In genomic region chr9:70477907-70478480, GRCh38 we compare ENCODE assay signal across 19 cellular contexts.
DNase-seq lines count a peak whose midpoint lies in the region; ATAC-seq, FAIRE-seq and TF ChIP-seq lines count a peak whose summit lies in the region.
"Had no signal": no experiment of that assay in that cellular context is flagged by ENCODE, and none has a peak within 500 bp of the region (broad histone marks: within the 10 kb centered on the region; RNA-seq: fewer than 3 reads in every experiment).

No MANE protein-coding gene starts in this region.

- POLR2A ChIA-PET in H1 (lab: Charles Lee; ENCODE audit: partially characterized antibody): no interaction called here

- no peak for FAIRE-seq in H1 (lab: Jason Lieb, UNC)
- FAIRE-seq: A204.1, frontal cortex, islet of Langerhans had no signal

- H3K14ac ChIP-seq in H1 (ENCODE audit: insufficient read length): no peak overlapping the region

- H2BK5ac ChIP-seq in H1 (ENCODE audit: low read depth, low read length): no peak overlapping the region

- no peak overlapping the region for H2BK120ac ChIP-seq in H1 (replicated peaks; ENCODE audit: low read depth, low read length)

- no peaks in the 10 kb centered on the region for H3K23me2 ChIP-seq in H1 (ENCODE audit: low read depth, low read length)

- H3K36me3 ChIP-seq in heart left ventricle (no peaks in the 10 kb centered on the region), H1 (ENCODE audit: control insufficient read depth in 2 of 4, insufficient read depth in 4 of 4, low read length in 3 of 4) (no peaks in the 10 kb centered on the region)

- CTCF ChIA-PET in H1 (lab: Charles Lee; ENCODE audit: partially characterized antibody): interaction anchor here (1.1 to 3.1 kb wide), 3 partner anchors 10 to 124 kb away, joined by 3 to 12 read pairs (median 5); no protein-coding TSS in a partner anchor

- H3K9me3 ChIP-seq in heart left ventricle (no peaks in the 10 kb centered on the region), H1 (ENCODE audit: insufficient read depth in 2 of 2, low read depth in 1 of 2, low read length in 1 of 2) (no peaks in the 10 kb centered on the region)

- no peak overlapping the region for H2BK15ac ChIP-seq in H1 (ENCODE audit: low read length)

- TF ChIP-seq POLR2A in heart left ventricle (IDR thresholded peaks at IDR 0.05) (no peak), H1 (IDR thresholded peaks at IDR 0.05; ENCODE audit: control extremely low read depth in 1 of 2, low read depth in 2 of 2, low read length in 2 of 2) (no peak)

- no peak for TF ChIP-seq EP300 in H1 (IDR thresholded peaks at IDR 0.05; ENCODE audit: borderline replicate concordance in 1 of 2, low read depth in 2 of 2, low read length in 2 of 2)

- no peak overlapping the region for H3K4ac ChIP-seq in H1 (replicated peaks; ENCODE audit: insufficient read length, low read depth, low read length)

- H2AFZ ChIP-seq in H1 (ENCODE audit: low read length): no peak overlapping the region

- DNase-seq in heart left ventricle (no peak), left ventricle myocardium superior (no peak), H1 (ENCODE audit: low read depth in 1 of 2, low spot score in 2 of 2) (no peak), osteocyte (ENCODE audit: extremely low spot score, unreplicated experiment) (no peak), type B pancreatic cell (ENCODE audit: extremely low spot score, unreplicated experiment) (no peak), NCI-H1436 (lab: John Stamatoyannopoulos, UW) (no peak), OCI-M1 (lab: John Stamatoyannopoulos, UW) (no peak)
- DNase-seq: activated CD4-positive, alpha-beta T cell treated with anti-CD3 and anti-CD28 coated beads for 36 hours; amniotic stem cell; naive B cell; NCI-H1417; NCI-H510A treated with DMSO at 0.1 percent for 48 hours; T-helper 1 cell had no signal

- no peak overlapping the region for H4K8ac ChIP-seq in H1 (ENCODE audit: extremely low read depth, insufficient read depth, low read length)

- no peaks in the 10 kb centered on the region for H4K20me1 ChIP-seq in H1 (replicated peaks in 1 of 2; ENCODE audit: control insufficient read depth in 1 of 2, insufficient read depth in 2 of 2, low read length in 2 of 2)

- H3K4me1 Mint-ChIP-seq in osteocyte (ENCODE audit: unreplicated experiment) (peaks cover 68% of the 10 kb centered on the region), type B pancreatic cell (ENCODE audit: unreplicated experiment) (peaks cover 37% of the 10 kb centered on the region)
- H3K4me1 Mint-ChIP-seq: activated CD4-positive, alpha-beta T cell treated with anti-CD3 and anti-CD28 coated beads for 36 hours; stimulated activated memory B cell treated with anti-CD40 and anti-IgM and Interleukin-4, amounts not matched to agents 10 μg/mL and 1 μg/mL and 100 μg/mL, for 72 hours had no signal

- peaks cover 14 to 94% (median 48%) of the 10 kb centered on the region in 12 donors for H3K4me1 ChIP-seq in heart left ventricle
- peaks cover 2 to 14% (median 11%) of the 10 kb centered on the region in 4 experiments for H3K4me1 ChIP-seq in H1 (replicated peaks in 1 of 4; ENCODE audit: control insufficient read depth in 3 of 4, insufficient read depth in 4 of 4, low read length in 3 of 4)

- no peak overlapping the region for H2AK5ac ChIP-seq in H1 (ENCODE audit: low read depth, low read length)

- H3K36me3 Mint-ChIP-seq in osteocyte (ENCODE audit: unreplicated experiment): no peaks in the 10 kb centered on the region
- no peaks in the 10 kb centered on the region for H3K36me3 Mint-ChIP-seq in type B pancreatic cell
- H3K36me3 Mint-ChIP-seq: naive B cell; stimulated activated memory B cell treated with anti-CD40 and anti-IgM and Interleukin-4, amounts not matched to agents 10 μg/mL and 1 μg/mL and 100 μg/mL, for 72 hours had no signal

- H3K4me3 Mint-ChIP-seq in osteocyte (ENCODE audit: unreplicated experiment): peak overlapping the region; percentile 6
- H3K4me3 Mint-ChIP-seq in type B pancreatic cell: no peak overlapping the region
- H3K4me3 Mint-ChIP-seq: activated CD4-positive, alpha-beta T cell treated with anti-CD3 and anti-CD28 coated beads for 36 hours; naive B cell; stimulated activated memory B cell treated with anti-CD40 and anti-IgM and Interleukin-4, amounts not matched to agents 10 μg/mL and 1 μg/mL and 100 μg/mL, for 72 hours had no signal

- H3K23ac ChIP-seq in H1 (ENCODE audit: insufficient read length): no peak overlapping the region

- no peaks in the 10 kb centered on the region for H3K79me2 ChIP-seq in H1 (ENCODE audit: control insufficient read depth in 1 of 2, insufficient read depth in 2 of 2, low read length in 2 of 2)

- H4K91ac ChIP-seq in H1 (replicated peaks; ENCODE audit: insufficient read length, low read length): peak overlapping the region; percentile 50

- H3K27ac Mint-ChIP-seq in osteocyte (ENCODE audit: unreplicated experiment) (peak overlapping the region; percentile 98), type B pancreatic cell (peak overlapping the region; percentile 64)
- H3K27ac Mint-ChIP-seq: stimulated activated memory B cell treated with anti-CD40 and anti-IgM and Interleukin-4, amounts not matched to agents 10 μg/mL and 1 μg/mL and 100 μg/mL, for 72 hours had no signal

- no peak for TF ChIP-seq RAD21 in H1 (IDR thresholded peaks at IDR 0.05 in 1 of 2, conservative IDR thresholded peaks at IDR 0.05 in 1 of 2; ENCODE audit: low read depth in 2 of 2, low read length in 2 of 2)

- no peak overlapping the region for H2BK20ac ChIP-seq in H1 (ENCODE audit: low read length)

- no peak overlapping the region for H4K5ac ChIP-seq in H1 (ENCODE audit: insufficient read length, low read depth, low read length)

- no peaks in the 10 kb centered on the region for H3K27me3 ChIP-seq in heart left ventricle
- no peaks in the 10 kb centered on the region; a peak in 1 of 7 replicates for H3K27me3 ChIP-seq in H1 (replicated peaks in 1 of 4; ENCODE audit: control insufficient read depth in 3 of 4, extremely low read depth in 1 of 4, insufficient read depth in 3 of 4, low read length in 3 of 4)

- WGBS in heart left ventricle, 4 donors: 43 to 53% (median 49%) methylated on average over 2 of the region's 2 CpGs
- WGBS in H1 (ENCODE audit: extremely low coverage in 1 of 2, insufficient coverage in 1 of 2, insufficient read length in 1 of 2, insufficient replicate concordance in 2 of 2, low coverage in 1 of 2, low lambda C conversion rate in 2 of 2, missing lambda C conversion rate in 1 of 2), 2 experiments: 90% methylated on average over 2 of the region's 2 CpGs; no CpG with 5 or more reads in 1 of the 2 experiments

- H3K79me1 ChIP-seq in H1 (ENCODE audit: low read depth, low read length): no peaks in the 10 kb centered on the region; the same call in 1 of the 2 replicates

- no peak for ATAC-seq in heart left ventricle
- ATAC-seq in left ventricle myocardium superior: no peak
- no peak for ATAC-seq in GM18873 (IDR thresholded peaks at IDR 0.05; ENCODE audit: low FRiP score, unreplicated experiment)
- ATAC-seq: activated CD4-positive, alpha-beta T cell treated with anti-CD3 and anti-CD28 coated beads for 36 hours; PC-3; stimulated activated memory B cell treated with anti-CD40 and anti-IgM and Interleukin-4, amounts not matched to agents 10 μg/mL and 1 μg/mL and 100 μg/mL, for 72 hours had no signal

- H3K27ac ChIP-seq in heart left ventricle (peak overlapping the region in 8 of 12 donors; percentile 2 to 95 (median 90)), H1 (ENCODE audit: low read depth, low read length) (no peak overlapping the region)

- H3K9me3 Mint-ChIP-seq in osteocyte (ENCODE audit: unreplicated experiment) (peaks cover 4% of the 10 kb centered on the region), type B pancreatic cell (no peaks in the 10 kb centered on the region)
- H3K9me3 Mint-ChIP-seq: naive B cell; stimulated activated memory B cell treated with anti-CD40 and anti-IgM and Interleukin-4, amounts not matched to agents 10 μg/mL and 1 μg/mL and 100 μg/mL, for 72 hours had no signal

- H2BK12ac ChIP-seq in H1 (ENCODE audit: low read depth, low read length): no peak overlapping the region

- H3K4me3 ChIP-seq in heart left ventricle (no peak overlapping the region), H1 (ENCODE audit: extremely low read depth in 1 of 4, insufficient read depth in 2 of 4, low read depth in 3 of 4, low read length in 4 of 4) (no peak overlapping the region)

- H3K18ac ChIP-seq in H1 (ENCODE audit: extremely low read depth, low read length): no peak overlapping the region

- H3K9ac ChIP-seq in H1 (replicated peaks in 1 of 4; ENCODE audit: extremely low read depth in 1 of 4, low read depth in 3 of 4, low read length in 3 of 4): no peak overlapping the region

- intact Hi-C loops in heart left ventricle (cut with DNase I): loop anchor here in 2 of 10 donors (5.0 kb wide), 2 partner anchors 51 to 56 kb away; no protein-coding TSS in a partner anchor
- intact Hi-C loops in left ventricle myocardium superior (cut with micrococcal nuclease): no loop called here

- no peak overlapping the region for H3K56ac ChIP-seq in H1 (replicated peaks; ENCODE audit: insufficient read length, low read depth, low read length)

- H3K27me3 Mint-ChIP-seq in osteocyte (ENCODE audit: unreplicated experiment) (no peaks in the 10 kb centered on the region), type B pancreatic cell (no peaks in the 10 kb centered on the region)
- H3K27me3 Mint-ChIP-seq: activated CD4-positive, alpha-beta T cell treated with anti-CD3 and anti-CD28 coated beads for 36 hours had no signal

- TF ChIP-seq CTCF in heart left ventricle (IDR thresholded peaks at IDR 0.05) (no peak), H1 (IDR thresholded peaks at IDR 0.05; ENCODE audit: control extremely low read depth in 1 of 3, insufficient read depth in 1 of 3, low read depth in 1 of 3, low read length in 3 of 3) (no peak), osteocyte (IDR thresholded peaks at IDR 0.05) (no peak), type B pancreatic cell (conservative IDR thresholded peaks at IDR 0.05) (no peak)

- H3K4me2 ChIP-seq in H1 (ENCODE audit: insufficient read depth in 1 of 2, low read depth in 2 of 2, low read length in 2 of 2): no peak overlapping the region

TF ChIP-seq in H1, 55 proteins besides CTCF, POLR2A, EP300 and RAD21 (continues in another document):
- no peak for TF ChIP-seq JUN (IDR thresholded peaks at IDR 0.05; ENCODE audit: low read depth, low read length)
- no peak for TF ChIP-seq NANOG (IDR thresholded peaks at IDR 0.05; ENCODE audit: insufficient read depth, low read depth, low read length, poor library complexity, severe bottlenecking)
- no peak for TF ChIP-seq MAX (IDR thresholded peaks at IDR 0.05)
- TF ChIP-seq KDM5A (IDR thresholded peaks at IDR 0.05; ENCODE audit: low read length): no peak
- no peak for TF ChIP-seq TAF1 (IDR thresholded peaks at IDR 0.05; ENCODE audit: low read depth, low read length)
- no peak for TF ChIP-seq CEBPB (IDR thresholded peaks at IDR 0.05; ENCODE audit: low read depth, low read length)
